In genomic region chr13:112562786-112563383, GRCh38 we compare ENCODE assay signal across 19 cellular contexts. TPM values are rescaled to one million over a fixed set of nuclear protein-coding genes. Genes with fewer than 3 reads are reported as not detected.
DNase-seq lines count a peak whose midpoint lies in the region; ATAC-seq and TF ChIP-seq lines count a peak whose summit lies in the region.
"Had no signal": no experiment of that assay in that cellular context is flagged by ENCODE, and none has a peak within 500 bp of the region (broad histone marks: within the 10 kb centered on the region; RNA-seq: fewer than 3 reads in every experiment).

No MANE protein-coding gene starts in this region.

- H3K27ac ChIP-seq in liver (ENCODE audit: low read depth in 1 of 2, low read length in 2 of 2) (peak overlapping the region in 1 of 2 donors; percentile 62), ovary (no peak overlapping the region)
- H3K27ac ChIP-seq: 22Rv1, GM23248 had no signal

- no peak overlapping the region for H3K4me3 Mint-ChIP-seq in T-helper 1 cell treated with Interleukin-12 subunit alpha and Interleukin-12 subunit beta and Interleukin-4 antibody, amounts not matched to agents 30 μg/mL and 1 μg/mL, for 36 hours
- H3K4me3 Mint-ChIP-seq in activated T-helper 2 cell treated with anti-CD3 and anti-CD28 coated beads, Interferon-gamma antibody, Interleukin-2, Interleukin-4, amounts not matched to agents 10 μg/mL and 5 μg/mL and 100 μg/mL, durations not matched to agents 14 hours and 24 hours and 36 hours (ENCODE audit: low read depth), result no peak overlapping the region

- H3K27me3 Mint-ChIP-seq in T-helper 1 cell treated with Interleukin-12 subunit alpha and Interleukin-12 subunit beta and Interleukin-4 antibody, amounts not matched to agents 30 μg/mL and 1 μg/mL, for 36 hours (ENCODE audit: low read depth), result no peaks in the 10 kb centered on the region
- H3K27me3 Mint-ChIP-seq in activated T-helper 2 cell treated with anti-CD3 and anti-CD28 coated beads, Interferon-gamma antibody, Interleukin-2, Interleukin-4, amounts not matched to agents 10 μg/mL and 5 μg/mL and 100 μg/mL, durations not matched to agents 14 hours and 24 hours and 36 hours (ENCODE audit: low read depth), result no peaks in the 10 kb centered on the region
- H3K27me3 Mint-ChIP-seq: CD4-positive, alpha-beta memory T cell had no signal

- H3K4me3 ChIP-seq in liver (ENCODE audit: low read depth in 1 of 3, low read length in 3 of 3) (no peak overlapping the region), ovary (no peak overlapping the region)
- H3K4me3 ChIP-seq: GM12878, GM23248 had no signal

- no peak for TF ChIP-seq EP300 in ovary (IDR thresholded peaks at IDR 0.05)

- peaks cover 36% of the 10 kb centered on the region for H3K36me3 Mint-ChIP-seq in T-helper 1 cell treated with Interleukin-12 subunit alpha and Interleukin-12 subunit beta and Interleukin-4 antibody, amounts not matched to agents 30 μg/mL and 1 μg/mL, for 36 hours (ENCODE audit: low read depth)
- peaks cover 56% of the 10 kb centered on the region for H3K36me3 Mint-ChIP-seq in activated T-helper 2 cell treated with anti-CD3 and anti-CD28 coated beads, Interferon-gamma antibody, Interleukin-2, Interleukin-4, amounts not matched to agents 10 μg/mL and 5 μg/mL and 100 μg/mL, durations not matched to agents 14 hours and 24 hours and 36 hours (ENCODE audit: low read depth)

- peaks cover 11% of the 10 kb centered on the region for H3K4me1 Mint-ChIP-seq in T-helper 1 cell treated with Interleukin-12 subunit alpha and Interleukin-12 subunit beta and Interleukin-4 antibody, amounts not matched to agents 30 μg/mL and 1 μg/mL, for 36 hours (ENCODE audit: low read depth)
- peaks cover 17% of the 10 kb centered on the region for H3K4me1 Mint-ChIP-seq in activated T-helper 2 cell treated with anti-CD3 and anti-CD28 coated beads, Interferon-gamma antibody, Interleukin-2, Interleukin-4, amounts not matched to agents 10 μg/mL and 5 μg/mL and 100 μg/mL, durations not matched to agents 14 hours and 24 hours and 36 hours (ENCODE audit: low read depth)

- H3K9me3 Mint-ChIP-seq in T-helper 1 cell treated with Interleukin-12 subunit alpha and Interleukin-12 subunit beta and Interleukin-4 antibody, amounts not matched to agents 30 μg/mL and 1 μg/mL, for 36 hours, result no peaks in the 10 kb centered on the region
- no peaks in the 10 kb centered on the region for H3K9me3 Mint-ChIP-seq in activated T-helper 2 cell treated with anti-CD3 and anti-CD28 coated beads, Interferon-gamma antibody, Interleukin-2, Interleukin-4, amounts not matched to agents 10 μg/mL and 5 μg/mL and 100 μg/mL, durations not matched to agents 14 hours and 24 hours and 36 hours
- H3K9me3 Mint-ChIP-seq: CD4-positive, alpha-beta memory T cell had no signal

- peak overlapping the region; percentile 55 for H3K27ac Mint-ChIP-seq in T-helper 1 cell treated with Interleukin-12 subunit alpha and Interleukin-12 subunit beta and Interleukin-4 antibody, amounts not matched to agents 30 μg/mL and 1 μg/mL, for 36 hours
- peak overlapping the region; percentile 30 for H3K27ac Mint-ChIP-seq in activated T-helper 2 cell treated with anti-CD3 and anti-CD28 coated beads, Interferon-gamma antibody, Interleukin-2, Interleukin-4, amounts not matched to agents 10 μg/mL and 5 μg/mL and 100 μg/mL, durations not matched to agents 14 hours and 24 hours and 36 hours

- intact Hi-C loops in activated T-helper 2 cell treated with anti-CD3 and anti-CD28 coated beads, Interferon-gamma antibody, Interleukin-2, Interleukin-4, amounts not matched to agents 10 μg/mL and 5 μg/mL and 100 μg/mL, durations not matched to agents 14 hours and 24 hours and 36 hours (cut with micrococcal nuclease), result no loop called here
- intact Hi-C loops in ovary (cut with DNase I), result no loop called here

- no peak for TF ChIP-seq CTCF in liver (IDR thresholded peaks at IDR 0.05; ENCODE audit: low read depth, low read length, missing input control)
- TF ChIP-seq CTCF in ovary (IDR thresholded peaks at IDR 0.05), result no peak

- no peak for ATAC-seq in HG03342 (IDR thresholded peaks at IDR 0.05; ENCODE audit: unreplicated experiment)
- no peak for ATAC-seq in HG03025 (IDR thresholded peaks at IDR 0.05; ENCODE audit: low FRiP score, unreplicated experiment)
- ATAC-seq: GM12878, Right ventricle myocardium inferior had no signal

- H3K27me3 ChIP-seq in liver (ENCODE audit: control insufficient read depth in 4 of 4, insufficient read depth in 4 of 4, low read length in 3 of 4) (no peaks in the 10 kb centered on the region), ovary (no peaks in the 10 kb centered on the region)

- peaks cover 0 to 7% (median 5%) of the 10 kb centered on the region in 4 donors for H3K4me1 ChIP-seq in liver (ENCODE audit: control insufficient read depth in 4 of 4, insufficient read depth in 4 of 4, low read length in 3 of 4)
- H3K4me1 ChIP-seq in ovary (ENCODE audit: insufficient read depth), result peaks cover 1% of the 10 kb centered on the region

- DNase-seq in T-helper 1 cell, result no peak
- DNase-seq in activated T-helper 2 cell treated with anti-CD3 and anti-CD28 coated beads, Interferon-gamma antibody, Interleukin-2, Interleukin-4, amounts not matched to agents 10 μg/mL and 5 μg/mL and 100 μg/mL, durations not matched to agents 14 hours and 24 hours and 36 hours (ENCODE audit: low spot score), result no peak
- no peak for DNase-seq in midbrain (lab: John Stamatoyannopoulos, UW)
- DNase-seq in ovary, result no peak
- DNase-seq: Calu3; CD4-positive, alpha-beta memory T cell; GM23248; KBM-7; NCI-H1105 treated with DMSO at 0.1 percent for 48 hours; NCI-H1694; NCI-H510A treated with DMSO at 0.1 percent for 48 hours; NCI-H774 had no signal

- H3K9ac ChIP-seq in liver (ENCODE audit: low read depth in 1 of 2, low read length in 2 of 2), result peak overlapping the region in 1 of 2 donors; percentile 76
- H3K9ac ChIP-seq: GM23248 had no signal

- WGBS in liver, result 50% methylated on average over 18 of the region's 18 CpGs
- 86 to 92% (median 88%) methylated on average over 18 of the region's 18 CpGs for WGBS in ovary, 3 donors

- peaks cover 0 to 29% (median 16%) of the 10 kb centered on the region in 4 donors for H3K36me3 ChIP-seq in liver (ENCODE audit: control insufficient read depth in 4 of 4, insufficient read depth in 3 of 4, low read depth in 1 of 4, low read length in 3 of 4)
- H3K36me3 ChIP-seq in ovary, result no peaks in the 10 kb centered on the region

- TF ChIP-seq RAD21 in liver (IDR thresholded peaks at IDR 0.05), result peak in 1 of 2 donors; percentile 37

- no peaks in the 10 kb centered on the region for H3K9me3 ChIP-seq in liver (ENCODE audit: control insufficient read depth in 4 of 4, low read length in 3 of 4)
- H3K9me3 ChIP-seq in ovary, result no peaks in the 10 kb centered on the region

- TF ChIP-seq POLR2A in ovary (IDR thresholded peaks at IDR 0.05), result no peak

TF ChIP-seq in liver, 16 proteins besides CTCF, POLR2A, EP300 and RAD21 (continues in another document):
- peak; percentile 53 for TF ChIP-seq REST (IDR thresholded peaks at IDR 0.05)
- peak; percentile 91 to 100 for TF ChIP-seq HNF4A (conservative IDR thresholded peaks at IDR 0.05)
- no peak for TF ChIP-seq TAF1 (conservative IDR thresholded peaks at IDR 0.05)
- TF ChIP-seq MAX (IDR thresholded peaks at IDR 0.05), result peak; percentile 94
- peak; percentile 89 for TF ChIP-seq YY1 (IDR thresholded peaks at IDR 0.05)
- TF ChIP-seq HNF4G (IDR thresholded peaks at IDR 0.05), result peak; percentile 42

RNA-seq across cellular contexts. Expression of gene TUBGCP3, which starts 25.1 kb away (rescaled TPM):
- total RNA-seq in activated T-helper 2 cell treated with anti-CD3 and anti-CD28 coated beads, Interferon-gamma antibody, Interleukin-2, Interleukin-4, amounts not matched to agents 10 μg/mL and 5 μg/mL and 100 μg/mL, durations not matched to agents 14 hours and 24 hours and 36 hours, result 63.0 and 66.4 TPM in 2 replicates
- total RNA-seq in liver (10 to 100 TPM; 24.8 to 31.0 TPM), ovary (10 to 100 TPM; 21.3 to 58.0 (median 37.7) TPM)
- polyA plus RNA-seq in liver (1 to 10 TPM; 6.7 to 9.8 TPM), ovary (10 to 100 TPM; 19.4 to 20.4 TPM)
